8 cellular contexts compared by ENCODE assay signal in the genomic region with DNA sequence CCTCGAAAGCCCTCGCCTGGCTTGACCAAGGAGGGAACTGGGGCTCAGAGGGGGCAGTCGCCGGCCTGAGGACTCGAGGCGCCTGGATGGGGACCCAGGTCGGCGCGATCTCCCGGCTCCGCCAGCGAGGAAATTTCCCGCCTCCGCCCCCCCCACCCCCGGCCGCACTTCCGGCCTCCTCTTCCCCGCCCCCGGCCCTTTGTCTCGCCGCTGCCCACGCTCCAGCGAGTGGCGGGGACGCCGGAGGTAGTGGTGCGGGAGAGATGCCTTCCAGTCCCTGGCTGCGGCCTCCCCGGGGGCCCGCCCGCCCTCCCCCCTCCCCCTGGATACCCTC. TPM values are rescaled to one million over a fixed set of nuclear protein-coding genes. Genes with fewer than 3 reads are reported as not detected.
A peak's percentile ranks its signal among the peaks of the same experiment; 100 is the strongest.
DNase-seq lines count a peak whose midpoint lies in the region; ATAC-seq and TF ChIP-seq lines count a peak whose summit lies in the region.

No MANE protein-coding gene starts in this region.

- ATAC-seq in HG03432 (IDR thresholded peaks at IDR 0.05; ENCODE audit: unreplicated experiment) = peak; percentile 19
- ATAC-seq in GM18517 (IDR thresholded peaks at IDR 0.05; ENCODE audit: unreplicated experiment) = no peak
- no peak for ATAC-seq in GM18511 (IDR thresholded peaks at IDR 0.05; ENCODE audit: unreplicated experiment)

- no peak for TF ChIP-seq CTCF in astrocyte of the spinal cord (IDR thresholded peaks at IDR 0.05; ENCODE audit: low read depth, low read length)

- no peaks in the 10 kb centered on the region for H3K4me1 ChIP-seq in mononuclear cell (ENCODE audit: insufficient read depth, low read length)

- no peaks in the 10 kb centered on the region for H3K9me3 ChIP-seq in mononuclear cell (ENCODE audit: low read depth, low read length)

- H3K4me3 ChIP-seq in astrocyte of the spinal cord (ENCODE audit: low read depth, low read length) = peak overlapping the region; percentile 47
- peak overlapping the region; percentile 44 for H3K4me3 ChIP-seq in mononuclear cell (ENCODE audit: low read length)

- H3K27me3 ChIP-seq in mononuclear cell (ENCODE audit: insufficient read depth, low read length) = peaks cover 21% of the 10 kb centered on the region

- in situ Hi-C loops in astrocyte of the spinal cord (cut with HindIII; ENCODE audit: low sequenced_read_pairs) = no loop called here

- DNase-seq in NCI-H345 (lab: John Stamatoyannopoulos, UW) (peak; percentile 58), NCI-H345 treated with DMSO at 0.1 percent for 48 hours (lab: John Stamatoyannopoulos, UW; ENCODE audit: unreplicated experiment) (no peak), astrocyte of the spinal cord (ENCODE audit: low read depth, low spot score) (no peak), Kasumi-1 (lab: John Stamatoyannopoulos, UW) (no peak)

RNA-seq across cellular contexts. Expression of gene GPRIN1, which starts 0.4 kb away (rescaled TPM):
- total RNA-seq in mononuclear cell = 0.94 TPM

RNA-seq across cellular contexts. Expression of gene SNCB, which starts 19.9 kb away (rescaled TPM):
- total RNA-seq in mononuclear cell = not detected

RNA-seq across cellular contexts. Expression of gene EIF4E1B, which starts 20.1 kb away (rescaled TPM):
- 0.10 TPM for total RNA-seq in mononuclear cell

RNA-seq across cellular contexts. Expression of gene TSPAN17, which starts 36.9 kb away (rescaled TPM):
- total RNA-seq in mononuclear cell = 8.9 TPM
